Comparison of ENCODE assay signal across 36 cellular contexts in genomic region chr20:63478346-63479302, GRCh38. TPM values are rescaled to one million over a fixed set of nuclear protein-coding genes. Genes with fewer than 3 reads are reported as not detected.
"Had no signal": no experiment of that assay in that cellular context is flagged by ENCODE, and none has a peak within 500 bp of the region (broad histone marks: within the 10 kb centered on the region; RNA-seq: fewer than 3 reads in every experiment).

No MANE protein-coding gene starts in this region.

- H3K4me3 ChIP-seq: esophagus squamous epithelium, heart right ventricle, left lung, smooth muscle cell, stomach, thyroid gland had no signal

- DNase-seq: cortex of kidney; effector memory CD8-positive, alpha-beta T cell; erythroblast; esophagus squamous epithelium; foreskin melanocyte; glutamatergic neuron; heart right ventricle; hippocampal formation; left cardiac atrium; left lung; mesenchymal stem cell; midbrain; naive thymus-derived CD4-positive, alpha-beta T cell; stimulated activated CD4-positive, alpha-beta T cell treated with anti-CD3 and anti-CD28 coated beads, Interleukin-12 subunit alpha, Interleukin-12 subunit beta, amount 100 ng/mL, for 4 hours; stimulated activated CD4-positive, alpha-beta T cell treated with anti-CD3 and anti-CD28 coated beads, Interleukin-1b, Interleukin-23, amount 100 ng/mL, for 48 hours; stimulated activated CD4-positive, alpha-beta T cell treated with anti-CD3 and anti-CD28 coated beads, Interleukin-4, amount 100 ng/mL, for 1 hour; stimulated activated CD8-positive, alpha-beta memory T cell treated with anti-CD3 and anti-CD28 coated beads, Interleukin-4, amount 100 ng/mL, for 48 hours; stimulated activated naive CD4-positive, alpha-beta T cell treated with Interleukin-2 at 50 U/mL for 16 hours; stomach; thyroid gland; trophoblast cell had no signal

- H2AFZ ChIP-seq: parathyroid adenoma had no signal

- ATAC-seq: effector memory CD8-positive, alpha-beta T cell; heart right ventricle; left cardiac atrium; left lung; naive thymus-derived CD4-positive, alpha-beta T cell; sciatic nerve had no signal

- H3K9me3 Mint-ChIP-seq: effector memory CD8-positive, alpha-beta T cell had no signal

- FAIRE-seq: endometrium, islet of Langerhans had no signal

- H3K4me2 ChIP-seq: smooth muscle cell had no signal

- H3K36me3 ChIP-seq: esophagus squamous epithelium, heart right ventricle, left lung, neutrophil, stomach, thyroid gland had no signal

- H3K4me1 ChIP-seq: esophagus squamous epithelium, parathyroid adenoma, thyroid gland had no signal

- H3K36me3 Mint-ChIP-seq: naive thymus-derived CD4-positive, alpha-beta T cell had no signal

- H3K9me3 ChIP-seq: esophagus squamous epithelium, heart right ventricle, left lung, neutrophil, stomach, thyroid gland had no signal

- H3K27ac ChIP-seq: esophagus squamous epithelium, heart right ventricle, left lung, neutrophil, parathyroid adenoma, stomach, thyroid gland had no signal

- H3K4me3 Mint-ChIP-seq: effector memory CD8-positive, alpha-beta T cell; naive thymus-derived CD4-positive, alpha-beta T cell; nephron had no signal

- H3K9ac ChIP-seq: parathyroid adenoma had no signal

- H3K79me2 ChIP-seq: parathyroid adenoma had no signal

- H3K27ac Mint-ChIP-seq: effector memory CD8-positive, alpha-beta T cell; naive thymus-derived CD4-positive, alpha-beta T cell; nephron; progenitor cell of endocrine pancreas had no signal

RNA-seq across cellular contexts. Expression of gene KCNQ2, which starts 6.2 kb away (rescaled TPM):
- total RNA-seq: dermis microvascular lymphatic vessel endothelial cell, esophagus squamous epithelium, left lung, lower leg skin, lung microvascular endothelial cell, omental fat pad, sciatic nerve, subcutaneous adipose tissue, ureter had no signal
- polyA plus RNA-seq: naive thymus-derived CD4-positive, alpha-beta T cell had no signal

RNA-seq across cellular contexts. Expression of gene EEF1A2, which starts 20.3 kb away (rescaled TPM):
- total RNA-seq: subcutaneous adipose tissue had no signal

RNA-seq across cellular contexts. Expression of gene PTK6, which starts 58.6 kb away (rescaled TPM):
- total RNA-seq: lung microvascular endothelial cell, smooth muscle cell, temporal lobe had no signal
